In the genomic region with DNA sequence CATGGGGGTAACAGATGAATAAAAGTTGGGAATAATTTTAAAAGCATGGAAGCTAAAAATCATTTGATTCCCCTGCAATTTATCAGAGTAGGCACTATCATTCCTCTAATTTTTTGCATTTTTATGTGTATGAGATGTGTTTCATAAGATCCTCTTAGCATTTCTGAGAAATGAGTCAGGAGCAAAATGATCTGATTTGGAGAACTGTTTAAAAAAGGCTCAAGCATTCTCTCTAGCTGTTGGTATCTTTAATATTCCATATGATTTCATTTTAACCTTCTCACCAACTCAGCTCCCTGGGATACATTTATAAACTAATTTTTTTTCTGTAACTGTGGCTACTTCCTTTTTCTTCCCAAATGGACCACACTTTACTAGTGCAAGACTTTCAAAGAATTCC, we compare ENCODE assay signal across 14 cellular contexts.
DNase-seq lines count a peak whose midpoint lies in the region; ATAC-seq lines count a peak whose summit lies in the region.
"Had no signal": no experiment of that assay in that cellular context is flagged by ENCODE, and none has a peak within 500 bp of the region (broad histone marks: within the 10 kb centered on the region; RNA-seq: fewer than 3 reads in every experiment).

No MANE protein-coding gene starts in this region.

- in situ Hi-C loops in GM23248 (cut with MboI): no loop called here

- H3K9me2 ChIP-seq in GM23248 (ENCODE audit: insufficient read depth): no peaks in the 10 kb centered on the region

- H3K9ac ChIP-seq in GM23248 (no peak overlapping the region), adipocyte (ENCODE audit: low read length) (peak overlapping the region; percentile 60)

- peak overlapping the region; percentile 48 for H3K27ac ChIP-seq in GM23248
- H3K27ac ChIP-seq: heart left ventricle had no signal

- peaks cover 36% of the 10 kb centered on the region for H3K4me1 ChIP-seq in GM23248 (ENCODE audit: insufficient read depth)
- peaks cover 21% of the 10 kb centered on the region for H3K4me1 ChIP-seq in adipocyte (ENCODE audit: control insufficient read depth, insufficient read depth, low read length)
- H3K4me1 ChIP-seq: heart left ventricle had no signal

- H3K79me2 ChIP-seq in GM23248 (ENCODE audit: insufficient read depth): no peaks in the 10 kb centered on the region

- no peaks in the 10 kb centered on the region for H4K20me1 ChIP-seq in GM23248 (ENCODE audit: insufficient read depth)

- H3K9me3 ChIP-seq in GM23248 (ENCODE audit: low read depth) (no peaks in the 10 kb centered on the region), adipocyte (ENCODE audit: control insufficient read depth, low read length) (no peaks in the 10 kb centered on the region)
- H3K9me3 ChIP-seq: heart left ventricle had no signal

- DNase-seq in GM23248 (peak; percentile 73), adipocyte (ENCODE audit: low read depth) (peak; percentile 76), fibroblast of the conjunctiva (ENCODE audit: low read depth) (peak; percentile 30), stromal cell of bone marrow (ENCODE audit: low read depth) (peak; percentile 26), activated T-cell treated with anti-CD3 and anti-CD28 coated beads for 4 hours (no peak)
- DNase-seq in stimulated activated naive CD4-positive, alpha-beta T cell (lab: John Stamatoyannopoulos, UW): no peak
- DNase-seq: heart left ventricle; KG1; left colon; naive B cell; NCI-H1436 treated with DMSO at 0.1 percent for 48 hours; NCI-H510A; stimulated activated CD4-positive, alpha-beta T cell treated with anti-CD3 and anti-CD28 coated beads, Interleukin-2, amount 100 ng/mL, for 24 hours had no signal

- H3K4me2 ChIP-seq in GM23248 (ENCODE audit: unreplicated experiment): peak overlapping the region; percentile 75

- H3K27me3 ChIP-seq in GM23248 (replicated peaks; ENCODE audit: insufficient read depth) (no peaks in the 10 kb centered on the region), adipocyte (replicated peaks; ENCODE audit: control insufficient read depth, insufficient read depth, low read length) (no peaks in the 10 kb centered on the region)
- H3K27me3 ChIP-seq: heart left ventricle had no signal

- H3K36me3 ChIP-seq in GM23248 (ENCODE audit: low read depth) (no peaks in the 10 kb centered on the region), adipocyte (ENCODE audit: control insufficient read depth, insufficient read depth, low read length, severe bottlenecking) (no peaks in the 10 kb centered on the region)
- H3K36me3 ChIP-seq: heart left ventricle had no signal

- peak overlapping the region; percentile 36 for H2AFZ ChIP-seq in GM23248

- peaks cover 21% of the 10 kb centered on the region for H3F3A ChIP-seq in GM23248 (ENCODE audit: insufficient read depth)

- no peak for ATAC-seq in GM21529 (IDR thresholded peaks at IDR 0.05; ENCODE audit: unreplicated experiment)
- ATAC-seq: heart left ventricle, left colon had no signal

- H3K4me3 ChIP-seq in GM23248 (peak overlapping the region; percentile 40), adipocyte (ENCODE audit: low read length) (peak overlapping the region; percentile 47)
- H3K4me3 ChIP-seq: heart left ventricle had no signal

Comparison
In these comparisons a context has a peak if more than half of its experiments do, and no peak if none do; other contexts are left out.
1. DNase-seq: peak in GM23248 (single experiment), adipocyte (single experiment), fibroblast of the conjunctiva (single experiment) and stromal cell of bone marrow (single experiment); none in stimulated activated naive CD4-positive, alpha-beta T cell (0 of 6) and activated T-cell treated with anti-CD3 and anti-CD28 coated beads for 4 hours (single experiment).